Comparison of ENCODE assay signal across 15 cellular contexts in the genomic region with DNA sequence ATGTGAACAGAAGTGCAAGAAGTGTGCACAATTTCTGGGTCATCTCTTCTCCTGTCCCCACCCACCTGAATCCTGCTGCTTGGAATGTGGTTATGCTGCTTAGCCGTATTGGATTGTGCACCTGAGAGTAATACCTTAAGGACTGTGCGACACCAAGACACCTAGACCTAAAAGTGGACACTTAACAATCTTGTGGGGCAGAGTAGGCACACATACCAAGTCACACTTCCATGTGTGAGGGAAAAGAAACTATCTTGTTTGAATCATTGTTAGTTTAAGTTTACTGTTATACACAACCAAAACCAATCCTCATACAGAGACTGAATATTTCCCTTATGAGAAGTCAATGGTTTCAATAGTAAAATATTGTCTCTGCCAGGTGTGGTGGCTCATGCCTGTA.
A peak's percentile ranks its signal among the peaks of the same experiment; 100 is the strongest.
DNase-seq lines count a peak whose midpoint lies in the region; ATAC-seq, FAIRE-seq and TF ChIP-seq lines count a peak whose summit lies in the region.
"Had no signal": no experiment of that assay in that cellular context is flagged by ENCODE, and none has a peak within 500 bp of the region (broad histone marks: within the 10 kb centered on the region; RNA-seq: fewer than 3 reads in every experiment).

No MANE protein-coding gene starts in this region.

- peaks cover 12% of the 10 kb centered on the region for H3K36me3 Mint-ChIP-seq in activated naive CD4-positive, alpha-beta T cell treated with anti-CD3 and anti-CD28 coated beads, Interleukin-2, amount 50 U/mL, for 24 hours

- peak overlapping the region; percentile 8 for H3K27ac Mint-ChIP-seq in activated naive CD4-positive, alpha-beta T cell treated with anti-CD3 and anti-CD28 coated beads, Interleukin-2, amount 50 U/mL, for 24 hours
- H3K27ac Mint-ChIP-seq: activated B cell treated with CpG ODN at 0.5 μM for 24 hours; activated naive CD8-positive, alpha-beta T cell treated with anti-CD3 and anti-CD28 coated beads, Interleukin-2, amount 10 ng/mL, durations not matched to agents 7 days and 5 days; GM23338 had no signal

- H3K27me3 Mint-ChIP-seq in activated naive CD4-positive, alpha-beta T cell treated with anti-CD3 and anti-CD28 coated beads, Interleukin-2, amount 50 U/mL, for 24 hours, result no peaks in the 10 kb centered on the region
- H3K27me3 Mint-ChIP-seq: activated B cell treated with CpG ODN at 0.5 μM for 24 hours; activated naive CD8-positive, alpha-beta T cell treated with anti-CD3 and anti-CD28 coated beads, Interleukin-2, amount 10 ng/mL, durations not matched to agents 7 days and 5 days had no signal

- peaks cover 25% of the 10 kb centered on the region for H3K4me1 ChIP-seq in upper lobe of right lung

- peaks cover 14% of the 10 kb centered on the region for H3K9me3 Mint-ChIP-seq in activated naive CD4-positive, alpha-beta T cell treated with anti-CD3 and anti-CD28 coated beads, Interleukin-2, amount 50 U/mL, for 24 hours

- no peak for FAIRE-seq in bronchial epithelial cell (lab: Jason Lieb, UNC)

- H3K4me1 Mint-ChIP-seq in activated naive CD4-positive, alpha-beta T cell treated with anti-CD3 and anti-CD28 coated beads, Interleukin-2, amount 50 U/mL, for 24 hours, result peaks cover 14% of the 10 kb centered on the region
- H3K4me1 Mint-ChIP-seq: activated B cell treated with CpG ODN at 0.5 μM for 24 hours, GM23338 had no signal

- H3K4me3 ChIP-seq in bronchial epithelial cell (ENCODE audit: low read depth, low read length) (no peak overlapping the region), upper lobe of right lung (no peak overlapping the region)
- H3K4me3 ChIP-seq: GM23338, stomach had no signal

- TF ChIP-seq CTCF in bronchial epithelial cell (IDR thresholded peaks at IDR 0.05; ENCODE audit: insufficient read depth, low read length, severe bottlenecking) (no peak), upper lobe of right lung (IDR thresholded peaks at IDR 0.05) (no peak)

- no peak overlapping the region for H3K27ac ChIP-seq in upper lobe of right lung
- H3K27ac ChIP-seq: HL-60 had no signal

- intact Hi-C loops in upper lobe of right lung (cut with DNase I), result loop anchor here (10.0 kb wide), 1 partner anchor 266 kb away; no protein-coding TSS in a partner anchor

- ATAC-seq in HG03280 (IDR thresholded peaks at IDR 0.05; ENCODE audit: unreplicated experiment), result peak; percentile 61
- ATAC-seq in upper lobe of right lung, result peak; percentile 59
- ATAC-seq: GM23338 had no signal

- no peaks in the 10 kb centered on the region for H3K27me3 ChIP-seq in bronchial epithelial cell (ENCODE audit: control insufficient read depth, insufficient read depth, low read length)
- no peaks in the 10 kb centered on the region for H3K27me3 ChIP-seq in upper lobe of right lung
- H3K27me3 ChIP-seq: stomach had no signal

- DNase-seq in activated naive CD4-positive, alpha-beta T cell treated with anti-CD3 and anti-CD28 coated beads, Interleukin-2, amount 50 U/mL, for 16 hours, result no peak
- peak; percentile 63 for DNase-seq in bronchial epithelial cell (ENCODE audit: low read depth)
- DNase-seq in upper lobe of right lung, result no peak
- DNase-seq in NCI-H82 (lab: John Stamatoyannopoulos, UW), result no peak
- no peak for DNase-seq in NCI-H1436 (lab: John Stamatoyannopoulos, UW)
- DNase-seq in HK-2 (ENCODE audit: unreplicated experiment), result no peak
- DNase-seq: activated B cell treated with CpG ODN at 0.5 μM for 24 hours; activated naive CD8-positive, alpha-beta T cell treated with anti-CD3 and anti-CD28 coated beads, Interleukin-2, amount 10 ng/mL, durations not matched to agents 7 days and 5 days; NCI-H524; stimulated activated CD4-positive, alpha-beta T cell treated with anti-CD3 and anti-CD28 coated beads, Interleukin-2, amount 100 ng/mL, for 24 hours; stomach had no signal

- H3K36me3 ChIP-seq in bronchial epithelial cell (ENCODE audit: control insufficient read depth, insufficient read depth, low read length) (no peaks in the 10 kb centered on the region), upper lobe of right lung (no peaks in the 10 kb centered on the region)

- no peak overlapping the region for H3K4me3 Mint-ChIP-seq in activated naive CD4-positive, alpha-beta T cell treated with anti-CD3 and anti-CD28 coated beads, Interleukin-2, amount 50 U/mL, for 24 hours
- H3K4me3 Mint-ChIP-seq: activated B cell treated with CpG ODN at 0.5 μM for 24 hours; activated naive CD8-positive, alpha-beta T cell treated with anti-CD3 and anti-CD28 coated beads, Interleukin-2, amount 10 ng/mL, durations not matched to agents 7 days and 5 days; GM23338 had no signal

- no peaks in the 10 kb centered on the region for H3K9me3 ChIP-seq in upper lobe of right lung
- H3K9me3 ChIP-seq: stomach had no signal
